Comparison of ENCODE assay signal across 2 cellular contexts in the genomic region with DNA sequence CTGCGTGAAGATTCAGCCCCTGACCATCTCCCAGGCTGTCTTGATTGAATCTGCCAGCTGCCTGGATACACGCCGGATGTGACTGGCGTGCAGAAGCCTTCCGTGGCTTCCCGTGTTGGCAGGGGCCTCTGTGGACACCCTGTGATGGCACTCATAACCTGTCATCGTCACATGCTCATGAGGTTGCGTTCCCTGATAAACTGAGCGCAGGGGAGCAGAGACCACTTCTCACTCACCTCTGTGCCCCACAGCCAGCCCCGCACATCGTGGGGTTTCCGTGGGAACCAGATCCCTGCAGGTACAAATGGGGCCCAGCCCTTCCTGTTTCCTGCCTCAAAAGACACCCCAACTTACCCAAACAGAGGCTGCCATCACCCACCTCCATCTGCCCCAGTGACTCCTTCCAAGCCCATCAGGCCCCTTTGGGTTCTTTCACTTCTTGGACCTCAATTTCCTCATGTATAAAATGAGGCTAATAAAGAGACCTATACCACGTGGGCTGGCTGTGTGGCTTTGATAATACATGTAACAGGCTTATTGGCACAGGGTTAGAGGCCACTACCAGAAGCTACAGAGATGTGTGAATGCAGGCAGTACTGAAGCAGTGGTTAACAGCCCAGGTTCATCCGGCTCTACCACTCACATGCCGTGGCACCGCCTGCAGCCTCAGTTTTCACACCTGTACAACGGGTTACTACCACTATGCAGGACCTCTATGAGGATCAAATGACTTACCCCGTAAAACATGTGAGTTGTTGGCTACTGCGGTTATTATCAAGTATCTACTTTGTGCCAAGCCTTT.
TF ChIP-seq lines count a peak whose summit lies in the region.

No MANE protein-coding gene starts in this region.

TF ChIP-seq in H1, 55 proteins besides CTCF, POLR2A, EP300 and RAD21:
- TF ChIP-seq POLR2AphosphoS5 (IDR thresholded peaks at IDR 0.05; ENCODE audit: low read depth, low read length) = no peak
- no peak for TF ChIP-seq SRF (IDR thresholded peaks at IDR 0.05; ENCODE audit: low read depth, low read length)
- TF ChIP-seq TBP (IDR thresholded peaks at IDR 0.05; ENCODE audit: low read depth, low read length) = no peak
- peak; percentile 81 for TF ChIP-seq KDM1A (IDR thresholded peaks at IDR 0.05; ENCODE audit: borderline replicate concordance, low read length)
- TF ChIP-seq NANOG (IDR thresholded peaks at IDR 0.05; ENCODE audit: insufficient read depth, low read depth, low read length, poor library complexity, severe bottlenecking) = no peak
- TF ChIP-seq TEAD4 (IDR thresholded peaks at IDR 0.05; ENCODE audit: low read depth, low read length) = no peak

TF ChIP-seq in GM23338, 12 proteins besides CTCF, POLR2A, EP300 and RAD21:
- TF ChIP-seq EZH2phosphoT487 (IDR thresholded peaks at IDR 0.05; ENCODE audit: unreplicated experiment) (no peak), STAT1 (IDR thresholded peaks at IDR 0.05; ENCODE audit: unreplicated experiment) (no peak), EZH2 (IDR thresholded peaks at IDR 0.05; ENCODE audit: low read depth, unreplicated experiment) (no peak), JUNB (IDR thresholded peaks at IDR 0.05; ENCODE audit: unreplicated experiment) (no peak), POLR2AphosphoS5 (IDR thresholded peaks at IDR 0.05; ENCODE audit: low read depth) (no peak), CREB1 (CRISPR knock-in tag; IDR thresholded peaks at IDR 0.05; ENCODE audit: low read depth) (no peak), NANOG (IDR thresholded peaks at IDR 0.05; ENCODE audit: borderline replicate concordance) (no peak), ZNF114 (CRISPR knock-in tag; IDR thresholded peaks at IDR 0.05) (no peak), ZNF331 (CRISPR knock-in tag; IDR thresholded peaks at IDR 0.05; ENCODE audit: low read depth) (no peak)
- TF ChIP-seq, protein P1, sequence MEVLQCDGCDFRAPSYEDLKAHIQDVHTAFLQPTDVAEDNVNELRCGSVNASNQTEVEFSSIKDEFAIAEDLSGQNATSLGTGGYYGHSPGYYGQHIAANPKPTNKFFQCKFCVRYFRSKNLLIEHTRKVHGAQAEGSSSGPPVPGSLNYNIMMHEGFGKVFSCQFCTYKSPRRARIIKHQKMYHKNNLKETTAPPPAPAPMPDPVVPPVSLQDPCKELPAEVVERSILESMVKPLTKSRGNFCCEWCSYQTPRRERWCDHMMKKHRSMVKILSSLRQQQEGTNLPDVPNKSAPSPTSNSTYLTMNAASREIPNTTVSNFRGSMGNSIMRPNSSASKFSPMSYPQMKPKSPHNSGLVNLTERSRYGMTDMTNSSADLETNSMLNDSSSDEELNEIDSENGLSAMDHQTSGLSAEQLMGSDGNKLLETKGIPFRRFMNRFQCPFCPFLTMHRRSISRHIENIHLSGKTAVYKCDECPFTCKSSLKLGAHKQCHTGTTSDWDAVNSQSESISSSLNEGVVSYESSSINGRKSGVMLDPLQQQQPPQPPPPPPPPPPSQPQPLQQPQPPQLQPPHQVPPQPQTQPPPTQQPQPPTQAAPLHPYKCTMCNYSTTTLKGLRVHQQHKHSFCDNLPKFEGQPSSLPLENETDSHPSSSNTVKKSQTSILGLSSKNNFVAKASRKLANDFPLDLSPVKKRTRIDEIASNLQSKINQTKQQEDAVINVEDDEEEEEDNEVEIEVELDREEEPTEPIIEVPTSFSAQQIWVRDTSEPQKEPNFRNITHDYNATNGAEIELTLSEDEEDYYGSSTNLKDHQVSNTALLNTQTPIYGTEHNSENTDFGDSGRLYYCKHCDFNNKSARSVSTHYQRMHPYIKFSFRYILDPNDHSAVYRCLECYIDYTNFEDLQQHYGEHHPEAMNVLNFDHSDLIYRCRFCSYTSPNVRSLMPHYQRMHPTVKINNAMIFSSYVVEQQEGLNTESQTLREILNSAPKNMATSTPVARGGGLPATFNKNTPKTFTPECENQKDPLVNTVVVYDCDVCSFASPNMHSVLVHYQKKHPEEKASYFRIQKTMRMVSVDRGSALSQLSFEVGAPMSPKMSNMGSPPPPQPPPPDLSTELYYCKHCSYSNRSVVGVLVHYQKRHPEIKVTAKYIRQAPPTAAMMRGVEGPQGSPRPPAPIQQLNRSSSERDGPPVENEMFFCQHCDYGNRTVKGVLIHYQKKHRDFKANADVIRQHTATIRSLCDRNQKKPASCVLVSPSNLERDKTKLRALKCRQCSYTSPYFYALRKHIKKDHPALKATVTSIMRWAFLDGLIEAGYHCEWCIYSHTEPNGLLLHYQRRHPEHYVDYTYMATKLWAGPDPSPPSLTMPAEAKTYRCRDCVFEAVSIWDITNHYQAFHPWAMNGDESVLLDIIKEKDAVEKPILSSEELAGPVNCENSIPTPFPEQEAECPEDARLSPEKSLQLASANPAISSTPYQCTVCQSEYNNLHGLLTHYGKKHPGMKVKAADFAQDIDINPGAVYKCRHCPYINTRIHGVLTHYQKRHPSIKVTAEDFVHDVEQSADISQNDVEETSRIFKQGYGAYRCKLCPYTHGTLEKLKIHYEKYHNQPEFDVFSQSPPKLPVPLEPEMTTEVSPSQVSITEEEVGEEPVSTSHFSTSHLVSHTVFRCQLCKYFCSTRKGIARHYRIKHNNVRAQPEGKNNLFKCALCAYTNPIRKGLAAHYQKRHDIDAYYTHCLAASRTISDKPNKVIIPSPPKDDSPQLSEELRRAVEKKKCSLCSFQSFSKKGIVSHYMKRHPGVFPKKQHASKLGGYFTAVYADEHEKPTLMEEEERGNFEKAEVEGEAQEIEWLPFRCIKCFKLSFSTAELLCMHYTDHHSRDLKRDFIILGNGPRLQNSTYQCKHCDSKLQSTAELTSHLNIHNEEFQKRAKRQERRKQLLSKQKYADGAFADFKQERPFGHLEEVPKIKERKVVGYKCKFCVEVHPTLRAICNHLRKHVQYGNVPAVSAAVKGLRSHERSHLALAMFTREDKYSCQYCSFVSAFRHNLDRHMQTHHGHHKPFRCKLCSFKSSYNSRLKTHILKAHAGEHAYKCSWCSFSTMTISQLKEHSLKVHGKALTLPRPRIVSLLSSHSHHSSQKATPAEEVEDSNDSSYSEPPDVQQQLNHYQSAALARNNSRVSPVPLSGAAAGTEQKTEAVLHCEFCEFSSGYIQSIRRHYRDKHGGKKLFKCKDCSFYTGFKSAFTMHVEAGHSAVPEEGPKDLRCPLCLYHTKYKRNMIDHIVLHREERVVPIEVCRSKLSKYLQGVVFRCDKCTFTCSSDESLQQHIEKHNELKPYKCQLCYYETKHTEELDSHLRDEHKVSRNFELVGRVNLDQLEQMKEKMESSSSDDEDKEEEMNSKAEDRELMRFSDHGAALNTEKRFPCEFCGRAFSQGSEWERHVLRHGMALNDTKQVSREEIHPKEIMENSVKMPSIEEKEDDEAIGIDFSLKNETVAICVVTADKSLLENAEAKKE (CRISPR knock-in tag; IDR thresholded peaks at IDR 0.05) = no peak
- TF ChIP-seq, protein P2, sequence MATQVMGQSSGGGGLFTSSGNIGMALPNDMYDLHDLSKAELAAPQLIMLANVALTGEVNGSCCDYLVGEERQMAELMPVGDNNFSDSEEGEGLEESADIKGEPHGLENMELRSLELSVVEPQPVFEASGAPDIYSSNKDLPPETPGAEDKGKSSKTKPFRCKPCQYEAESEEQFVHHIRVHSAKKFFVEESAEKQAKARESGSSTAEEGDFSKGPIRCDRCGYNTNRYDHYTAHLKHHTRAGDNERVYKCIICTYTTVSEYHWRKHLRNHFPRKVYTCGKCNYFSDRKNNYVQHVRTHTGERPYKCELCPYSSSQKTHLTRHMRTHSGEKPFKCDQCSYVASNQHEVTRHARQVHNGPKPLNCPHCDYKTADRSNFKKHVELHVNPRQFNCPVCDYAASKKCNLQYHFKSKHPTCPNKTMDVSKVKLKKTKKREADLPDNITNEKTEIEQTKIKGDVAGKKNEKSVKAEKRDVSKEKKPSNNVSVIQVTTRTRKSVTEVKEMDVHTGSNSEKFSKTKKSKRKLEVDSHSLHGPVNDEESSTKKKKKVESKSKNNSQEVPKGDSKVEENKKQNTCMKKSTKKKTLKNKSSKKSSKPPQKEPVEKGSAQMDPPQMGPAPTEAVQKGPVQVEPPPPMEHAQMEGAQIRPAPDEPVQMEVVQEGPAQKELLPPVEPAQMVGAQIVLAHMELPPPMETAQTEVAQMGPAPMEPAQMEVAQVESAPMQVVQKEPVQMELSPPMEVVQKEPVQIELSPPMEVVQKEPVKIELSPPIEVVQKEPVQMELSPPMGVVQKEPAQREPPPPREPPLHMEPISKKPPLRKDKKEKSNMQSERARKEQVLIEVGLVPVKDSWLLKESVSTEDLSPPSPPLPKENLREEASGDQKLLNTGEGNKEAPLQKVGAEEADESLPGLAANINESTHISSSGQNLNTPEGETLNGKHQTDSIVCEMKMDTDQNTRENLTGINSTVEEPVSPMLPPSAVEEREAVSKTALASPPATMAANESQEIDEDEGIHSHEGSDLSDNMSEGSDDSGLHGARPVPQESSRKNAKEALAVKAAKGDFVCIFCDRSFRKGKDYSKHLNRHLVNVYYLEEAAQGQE (IDR thresholded peaks at IDR 0.05; ENCODE audit: unreplicated experiment) = no peak
- TF ChIP-seq, protein P3, sequence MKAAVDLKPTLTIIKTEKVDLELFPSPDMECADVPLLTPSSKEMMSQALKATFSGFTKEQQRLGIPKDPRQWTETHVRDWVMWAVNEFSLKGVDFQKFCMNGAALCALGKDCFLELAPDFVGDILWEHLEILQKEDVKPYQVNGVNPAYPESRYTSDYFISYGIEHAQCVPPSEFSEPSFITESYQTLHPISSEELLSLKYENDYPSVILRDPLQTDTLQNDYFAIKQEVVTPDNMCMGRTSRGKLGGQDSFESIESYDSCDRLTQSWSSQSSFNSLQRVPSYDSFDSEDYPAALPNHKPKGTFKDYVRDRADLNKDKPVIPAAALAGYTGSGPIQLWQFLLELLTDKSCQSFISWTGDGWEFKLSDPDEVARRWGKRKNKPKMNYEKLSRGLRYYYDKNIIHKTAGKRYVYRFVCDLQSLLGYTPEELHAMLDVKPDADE (IDR thresholded peaks at IDR 0.05) = no peak
